Comparison of ENCODE assay signal across 23 cellular contexts in the genomic region with DNA sequence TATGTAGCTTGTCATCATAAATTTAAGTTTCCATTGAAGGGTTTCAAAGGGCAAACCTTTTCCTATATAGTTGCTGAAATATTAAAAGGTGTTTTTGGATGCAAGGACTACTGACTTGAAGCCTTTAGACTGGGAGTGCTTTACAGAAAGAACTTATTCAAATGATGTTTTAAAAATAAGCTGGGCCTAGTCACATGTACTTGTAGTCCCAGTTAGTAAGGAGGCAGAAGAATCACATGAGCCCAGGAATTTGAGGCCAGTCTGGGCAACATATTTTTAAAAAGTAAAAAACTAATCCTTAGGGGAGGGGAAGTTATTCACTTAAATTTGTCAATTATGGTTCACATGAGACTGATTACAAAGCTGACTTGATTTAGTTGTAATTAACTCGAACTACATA.
DNase-seq lines count a peak whose midpoint lies in the region; ATAC-seq and TF ChIP-seq lines count a peak whose summit lies in the region.
"Had no signal": no experiment of that assay in that cellular context is flagged by ENCODE, and none has a peak within 500 bp of the region (broad histone marks: within the 10 kb centered on the region; RNA-seq: fewer than 3 reads in every experiment).

No MANE protein-coding gene starts in this region.

- no peaks in the 10 kb centered on the region for H3K9me3 Mint-ChIP-seq in activated CD8-positive, alpha-beta T cell treated with anti-CD3 and anti-CD28 coated beads for 36 hours
- no peaks in the 10 kb centered on the region for H3K9me3 Mint-ChIP-seq in activated CD8-positive, alpha-beta T cell treated with anti-CD3 and anti-CD28 coated beads, Interleukin-2, amount 10 ng/mL, durations not matched to agents 7 days and 5 days (ENCODE audit: insufficient read depth)
- H3K9me3 Mint-ChIP-seq in HFFc6: no peaks in the 10 kb centered on the region
- no peaks in the 10 kb centered on the region for H3K9me3 Mint-ChIP-seq in osteocyte (ENCODE audit: unreplicated experiment)
- H3K9me3 Mint-ChIP-seq: activated naive CD4-positive, alpha-beta T cell treated with anti-CD3 and anti-CD28 coated beads, Interleukin-2, amount 50 U/mL, for 24 hours; activated T-helper 1 cell treated with anti-CD3 and anti-CD28 coated beads, Interleukin-12 subunit alpha, Interleukin-12 subunit beta, Interleukin-2, Interleukin-4 antibody, amounts not matched to agents 30 ng/mL and 10 ng/mL and 1 ng/mL, durations not matched to agents 14 hours and 24 hours and 36 hours; type B pancreatic cell had no signal

- peaks cover 11% of the 10 kb centered on the region for H3K4me1 Mint-ChIP-seq in activated CD8-positive, alpha-beta T cell treated with anti-CD3 and anti-CD28 coated beads for 36 hours (ENCODE audit: low read depth)
- peaks cover 2% of the 10 kb centered on the region for H3K4me1 Mint-ChIP-seq in activated CD8-positive, alpha-beta T cell treated with anti-CD3 and anti-CD28 coated beads, Interleukin-2, amount 10 ng/mL, durations not matched to agents 7 days and 5 days (ENCODE audit: low read depth)
- peaks cover 20% of the 10 kb centered on the region for H3K4me1 Mint-ChIP-seq in HFFc6 (ENCODE audit: low read depth)
- H3K4me1 Mint-ChIP-seq in osteocyte (ENCODE audit: unreplicated experiment): peaks cover 12% of the 10 kb centered on the region

- POLR2A ChIA-PET in activated CD8-positive, alpha-beta T cell treated with anti-CD3 and anti-CD28 coated beads for 36 hours (lab: Charles Lee): no interaction called here
- POLR2A ChIA-PET in activated CD8-positive, alpha-beta T cell treated with anti-CD3 and anti-CD28 coated beads, Interleukin-2, amount 10 ng/mL, durations not matched to agents 7 days and 5 days (lab: Charles Lee): no interaction called here

- no peak overlapping the region for H3K4me3 Mint-ChIP-seq in activated CD8-positive, alpha-beta T cell treated with anti-CD3 and anti-CD28 coated beads for 36 hours
- no peak overlapping the region for H3K4me3 Mint-ChIP-seq in activated CD8-positive, alpha-beta T cell treated with anti-CD3 and anti-CD28 coated beads, Interleukin-2, amount 10 ng/mL, durations not matched to agents 7 days and 5 days
- H3K4me3 Mint-ChIP-seq in HFFc6: no peak overlapping the region
- H3K4me3 Mint-ChIP-seq in osteocyte (ENCODE audit: unreplicated experiment): no peak overlapping the region
- H3K4me3 Mint-ChIP-seq: activated naive CD4-positive, alpha-beta T cell treated with anti-CD3 and anti-CD28 coated beads, Interleukin-2, amount 50 U/mL, for 24 hours; activated T-helper 1 cell treated with anti-CD3 and anti-CD28 coated beads, Interleukin-12 subunit alpha, Interleukin-12 subunit beta, Interleukin-2, Interleukin-4 antibody, amounts not matched to agents 30 ng/mL and 10 ng/mL and 1 ng/mL, durations not matched to agents 14 hours and 24 hours and 36 hours; type B pancreatic cell had no signal

- DNase-seq in activated CD8-positive, alpha-beta T cell treated with anti-CD3 and anti-CD28 coated beads for 36 hours: no peak
- DNase-seq in activated CD8-positive, alpha-beta T cell treated with anti-CD3 and anti-CD28 coated beads, Interleukin-2, amount 10 ng/mL, durations not matched to agents 7 days and 5 days: no peak
- no peak for DNase-seq in HFFc6
- DNase-seq in choroid plexus epithelial cell (ENCODE audit: low read depth): peak; percentile 74
- DNase-seq in osteocyte (ENCODE audit: extremely low spot score, unreplicated experiment): no peak
- no peak for DNase-seq in stimulated activated CD8-positive, alpha-beta memory T cell treated with anti-CD3 and anti-CD28 coated beads, Interleukin-4, amount 100 ng/mL, for 48 hours
- DNase-seq in GM03348 (ENCODE audit: low spot score): no peak
- DNase-seq: BE2C; Caco-2; colonic mucosa; GOT3; hippocampal formation; mucosa of descending colon; NCI-H1092 treated with DMSO at 0.1 percent for 48 hours; NCI-H1930; NCI-H2227 treated with DMSO at 0.1 percent for 48 hours; stimulated activated CD4-positive, alpha-beta T cell treated with anti-CD3 and anti-CD28 coated beads, Interleukin-4, amount 100 ng/mL, for 1 hour had no signal

- H3K36me3 Mint-ChIP-seq in activated CD8-positive, alpha-beta T cell treated with anti-CD3 and anti-CD28 coated beads for 36 hours (ENCODE audit: low read depth): peaks cover 31% of the 10 kb centered on the region
- peaks cover 28% of the 10 kb centered on the region for H3K36me3 Mint-ChIP-seq in activated CD8-positive, alpha-beta T cell treated with anti-CD3 and anti-CD28 coated beads, Interleukin-2, amount 10 ng/mL, durations not matched to agents 7 days and 5 days (ENCODE audit: low read depth)
- H3K36me3 Mint-ChIP-seq in HFFc6 (ENCODE audit: low read depth): peaks cover 28% of the 10 kb centered on the region
- peaks cover 45% of the 10 kb centered on the region for H3K36me3 Mint-ChIP-seq in osteocyte (ENCODE audit: unreplicated experiment)

- CTCF ChIA-PET in activated CD8-positive, alpha-beta T cell treated with anti-CD3 and anti-CD28 coated beads for 36 hours (lab: Charles Lee): no interaction called here
- CTCF ChIA-PET in activated CD8-positive, alpha-beta T cell treated with anti-CD3 and anti-CD28 coated beads, Interleukin-2, amount 10 ng/mL, durations not matched to agents 7 days and 5 days (lab: Charles Lee): interaction anchor here (1.2 kb wide), 1 partner anchor 9 kb away, joined by 3 read pairs; no protein-coding TSS in a partner anchor

- intact Hi-C loops in activated CD8-positive, alpha-beta T cell treated with anti-CD3 and anti-CD28 coated beads for 36 hours (cut with micrococcal nuclease): no loop called here

- H3K27me3 Mint-ChIP-seq in activated CD8-positive, alpha-beta T cell treated with anti-CD3 and anti-CD28 coated beads for 36 hours: no peaks in the 10 kb centered on the region
- no peaks in the 10 kb centered on the region for H3K27me3 Mint-ChIP-seq in activated CD8-positive, alpha-beta T cell treated with anti-CD3 and anti-CD28 coated beads, Interleukin-2, amount 10 ng/mL, durations not matched to agents 7 days and 5 days (ENCODE audit: low read depth)
- H3K27me3 Mint-ChIP-seq in HFFc6 (ENCODE audit: insufficient read depth): no peaks in the 10 kb centered on the region
- H3K27me3 Mint-ChIP-seq in osteocyte (ENCODE audit: unreplicated experiment): no peaks in the 10 kb centered on the region
- H3K27me3 Mint-ChIP-seq: activated naive CD4-positive, alpha-beta T cell treated with anti-CD3 and anti-CD28 coated beads, Interleukin-2, amount 50 U/mL, for 24 hours; type B pancreatic cell had no signal

- H3K4me3 ChIP-seq in choroid plexus epithelial cell (ENCODE audit: low read depth, low read length): no peak overlapping the region
- H3K4me3 ChIP-seq: colonic mucosa, mucosa of descending colon, prostate gland, smooth muscle cell had no signal

- ATAC-seq in activated CD8-positive, alpha-beta T cell treated with anti-CD3 and anti-CD28 coated beads for 36 hours: no peak
- ATAC-seq in activated CD8-positive, alpha-beta T cell treated with anti-CD3 and anti-CD28 coated beads, Interleukin-2, amount 10 ng/mL, durations not matched to agents 7 days and 5 days: no peak
- ATAC-seq in HG03280 (IDR thresholded peaks at IDR 0.05; ENCODE audit: unreplicated experiment): no peak
- ATAC-seq: mucosa of descending colon had no signal

- TF ChIP-seq CTCF in activated CD8-positive, alpha-beta T cell treated with anti-CD3 and anti-CD28 coated beads for 36 hours (IDR thresholded peaks at IDR 0.05): no peak
- TF ChIP-seq CTCF in HFFc6 (IDR thresholded peaks at IDR 0.05) (no peak), choroid plexus epithelial cell (conservative IDR thresholded peaks at IDR 0.05; ENCODE audit: low read depth, low read length) (no peak), osteocyte (IDR thresholded peaks at IDR 0.05) (no peak)

- peak overlapping the region; percentile 67 for H3K27ac Mint-ChIP-seq in activated CD8-positive, alpha-beta T cell treated with anti-CD3 and anti-CD28 coated beads for 36 hours
- no peak overlapping the region for H3K27ac Mint-ChIP-seq in activated CD8-positive, alpha-beta T cell treated with anti-CD3 and anti-CD28 coated beads, Interleukin-2, amount 10 ng/mL, durations not matched to agents 7 days and 5 days
- H3K27ac Mint-ChIP-seq in HFFc6 (peak overlapping the region; percentile 56; the same call in 1 of the 2 replicates), osteocyte (ENCODE audit: unreplicated experiment) (peak overlapping the region; percentile 2)
- H3K27ac Mint-ChIP-seq: activated T-helper 1 cell treated with anti-CD3 and anti-CD28 coated beads, Interleukin-12 subunit alpha, Interleukin-12 subunit beta, Interleukin-2, Interleukin-4 antibody, amounts not matched to agents 30 ng/mL and 10 ng/mL and 1 ng/mL, durations not matched to agents 14 hours and 24 hours and 36 hours had no signal
